15 cellular contexts compared by ENCODE assay signal in genomic region chr4:165580379-165580905, GRCh38.
A peak's percentile ranks its signal among the peaks of the same experiment; 100 is the strongest.
DNase-seq lines count a peak whose midpoint lies in the region; ATAC-seq, FAIRE-seq and TF ChIP-seq lines count a peak whose summit lies in the region.
"Had no signal": no experiment of that assay in that cellular context is flagged by ENCODE, and none has a peak within 500 bp of the region (broad histone marks: within the 10 kb centered on the region; RNA-seq: fewer than 3 reads in every experiment).

No MANE protein-coding gene starts in this region.

- H3K4me3 ChIP-seq in CD8-positive, alpha-beta T cell (ENCODE audit: low read depth, low read length), result no peak overlapping the region
- H3K4me3 ChIP-seq: BLaER1 treated with 17β-estradiol and CSF1 and Interleukin-3, amounts not matched to agents 10 nM and 100 nM; lung; tibial artery had no signal

- no peak for FAIRE-seq in urothelium cell line (lab: Jason Lieb, UNC)
- FAIRE-seq: GM18507 had no signal

- no peak for DNase-seq in activated T-cell treated with anti-CD3 and anti-CD28 coated beads, Interleukin-2, amount 50 U/mL, for 72 hours
- no peak for DNase-seq in activated T-cell treated with anti-CD3 and anti-CD28 coated beads, Interleukin-2, amount 50 U/mL, for 48 hours
- DNase-seq in activated naive CD8-positive, alpha-beta T cell treated with anti-CD3 and anti-CD28 coated beads, Interleukin-2, amount 50 U/mL, for 24 hours, result no peak
- DNase-seq in left cardiac atrium (peak; percentile 26), urothelium cell line (ENCODE audit: low spot score) (peak; percentile 70)
- DNase-seq in CD8-positive, alpha-beta T cell, result no peak
- DNase-seq: activated CD8-positive, alpha-beta T cell treated with anti-CD3 and anti-CD28 coated beads for 36 hours had no signal

- TF ChIP-seq CTCF in CD8-positive, alpha-beta T cell (IDR thresholded peaks at IDR 0.05), result no peak

- no peaks in the 10 kb centered on the region for H3K9me3 ChIP-seq in CD8-positive, alpha-beta T cell (ENCODE audit: low read length)
- H3K9me3 ChIP-seq: BLaER1 treated with 17β-estradiol and CSF1 and Interleukin-3, amounts not matched to agents 10 nM and 100 nM; tibial artery had no signal

- peaks cover 0 to 3% of the 10 kb centered on the region in 2 donors for H3K9me3 Mint-ChIP-seq in activated T-cell treated with anti-CD3 and anti-CD28 coated beads, Interleukin-2, amount 50 U/mL, for 72 hours
- H3K9me3 Mint-ChIP-seq in activated naive CD8-positive, alpha-beta T cell treated with anti-CD3 and anti-CD28 coated beads, Interleukin-2, amount 50 U/mL, for 24 hours, result no peaks in the 10 kb centered on the region
- H3K9me3 Mint-ChIP-seq in CD8-positive, alpha-beta T cell, result no peaks in the 10 kb centered on the region
- H3K9me3 Mint-ChIP-seq: activated CD8-positive, alpha-beta T cell treated with anti-CD3 and anti-CD28 coated beads for 36 hours had no signal

- H3K36me3 Mint-ChIP-seq in activated T-cell treated with anti-CD3 and anti-CD28 coated beads, Interleukin-2, amount 50 U/mL, for 72 hours (ENCODE audit: insufficient read depth in 2 of 2), result no peaks in the 10 kb centered on the region
- no peaks in the 10 kb centered on the region for H3K36me3 Mint-ChIP-seq in activated naive CD8-positive, alpha-beta T cell treated with anti-CD3 and anti-CD28 coated beads, Interleukin-2, amount 50 U/mL, for 24 hours (ENCODE audit: low read depth)
- no peaks in the 10 kb centered on the region for H3K36me3 Mint-ChIP-seq in CD8-positive, alpha-beta T cell
- H3K36me3 Mint-ChIP-seq: IgD-negative memory B cell had no signal

- H3K4me3 Mint-ChIP-seq in activated T-cell treated with anti-CD3 and anti-CD28 coated beads, Interleukin-2, amount 50 U/mL, for 72 hours, result no peak overlapping the region
- no peak overlapping the region for H3K4me3 Mint-ChIP-seq in activated naive CD8-positive, alpha-beta T cell treated with anti-CD3 and anti-CD28 coated beads, Interleukin-2, amount 50 U/mL, for 24 hours
- H3K4me3 Mint-ChIP-seq in CD8-positive, alpha-beta T cell, result no peak overlapping the region
- H3K4me3 Mint-ChIP-seq: activated CD8-positive, alpha-beta T cell treated with anti-CD3 and anti-CD28 coated beads for 36 hours; dendritic cell treated with granulocyte-macrophage colony-stimulating factor and Interleukin-4, amounts not matched to agents 40 ng/mL and 50 ng/mL, for 4 days; IgD-negative memory B cell had no signal

- H3K27me3 Mint-ChIP-seq in activated T-cell treated with anti-CD3 and anti-CD28 coated beads, Interleukin-2, amount 50 U/mL, for 72 hours (ENCODE audit: low read depth), result no peaks in the 10 kb centered on the region
- no peaks in the 10 kb centered on the region for H3K27me3 Mint-ChIP-seq in activated naive CD8-positive, alpha-beta T cell treated with anti-CD3 and anti-CD28 coated beads, Interleukin-2, amount 50 U/mL, for 24 hours
- peaks cover 3% of the 10 kb centered on the region for H3K27me3 Mint-ChIP-seq in CD8-positive, alpha-beta T cell (ENCODE audit: low read depth)
- H3K27me3 Mint-ChIP-seq: activated CD8-positive, alpha-beta T cell treated with anti-CD3 and anti-CD28 coated beads for 36 hours; dendritic cell treated with granulocyte-macrophage colony-stimulating factor and Interleukin-4, amounts not matched to agents 40 ng/mL and 50 ng/mL, for 4 days; IgD-negative memory B cell had no signal

- H3K4me1 Mint-ChIP-seq in activated T-cell treated with anti-CD3 and anti-CD28 coated beads, Interleukin-2, amount 50 U/mL, for 72 hours (ENCODE audit: low read depth), result no peaks in the 10 kb centered on the region
- H3K4me1 Mint-ChIP-seq in activated naive CD8-positive, alpha-beta T cell treated with anti-CD3 and anti-CD28 coated beads, Interleukin-2, amount 50 U/mL, for 24 hours, result peaks cover 2% of the 10 kb centered on the region
- H3K4me1 Mint-ChIP-seq in CD8-positive, alpha-beta T cell (ENCODE audit: low read depth), result no peaks in the 10 kb centered on the region
- H3K4me1 Mint-ChIP-seq: IgD-negative memory B cell had no signal

- no peaks in the 10 kb centered on the region for H3K4me1 ChIP-seq in CD8-positive, alpha-beta T cell (ENCODE audit: insufficient read depth, low read length)
- H3K4me1 ChIP-seq: BLaER1 treated with 17β-estradiol and CSF1 and Interleukin-3, amounts not matched to agents 10 nM and 100 nM had no signal

- no peaks in the 10 kb centered on the region for H3K36me3 ChIP-seq in CD8-positive, alpha-beta T cell (ENCODE audit: insufficient read depth, low read length)
- H3K36me3 ChIP-seq: BLaER1 treated with 17β-estradiol and CSF1 and Interleukin-3, amounts not matched to agents 10 nM and 100 nM; tibial artery had no signal

- no peaks in the 10 kb centered on the region for H3K27me3 ChIP-seq in CD8-positive, alpha-beta T cell (ENCODE audit: insufficient read depth, low read length)
- H3K27me3 ChIP-seq: BLaER1 treated with 17β-estradiol and CSF1 and Interleukin-3, amounts not matched to agents 10 nM and 100 nM; tibial artery had no signal

- H3K27ac ChIP-seq in CD8-positive, alpha-beta T cell (ENCODE audit: low read depth, low read length), result no peak overlapping the region
- H3K27ac ChIP-seq: BLaER1 treated with 17β-estradiol and CSF1 and Interleukin-3, amounts not matched to agents 10 nM and 100 nM; tibial artery had no signal

- POLR2A ChIA-PET in CD8-positive, alpha-beta T cell (lab: Charles Lee), result no interaction called here

- intact Hi-C loops in left cardiac atrium (cut with DNase I), result loop anchor here in 1 of 2 donors (5.0 kb wide), 1 partner anchor 207 kb away; no protein-coding TSS in a partner anchor
- intact Hi-C loops in CD8-positive, alpha-beta T cell (cut with DNase I, micrococcal nuclease), result no loop called here

- CTCF ChIA-PET in CD8-positive, alpha-beta T cell (lab: Charles Lee), result no interaction called here

- no peak overlapping the region for H3K27ac Mint-ChIP-seq in activated T-cell treated with anti-CD3 and anti-CD28 coated beads, Interleukin-2, amount 50 U/mL, for 72 hours
- H3K27ac Mint-ChIP-seq in activated naive CD8-positive, alpha-beta T cell treated with anti-CD3 and anti-CD28 coated beads, Interleukin-2, amount 50 U/mL, for 24 hours, result no peak overlapping the region
- no peak overlapping the region for H3K27ac Mint-ChIP-seq in CD8-positive, alpha-beta T cell
- H3K27ac Mint-ChIP-seq: activated CD8-positive, alpha-beta T cell treated with anti-CD3 and anti-CD28 coated beads for 36 hours; dendritic cell treated with granulocyte-macrophage colony-stimulating factor and Interleukin-4, amounts not matched to agents 40 ng/mL and 50 ng/mL, for 4 days; IgD-negative memory B cell had no signal

- ATAC-seq in activated T-cell treated with anti-CD3 and anti-CD28 coated beads, Interleukin-2, amount 50 U/mL, for 72 hours (replicated peaks in 1 of 2), result peak; percentile 32 to 73
- ATAC-seq in activated naive CD8-positive, alpha-beta T cell treated with anti-CD3 and anti-CD28 coated beads, Interleukin-2, amount 50 U/mL, for 24 hours, result peak; percentile 73
- ATAC-seq in left cardiac atrium (peak; percentile 81 to 95), HG03460 (IDR thresholded peaks at IDR 0.05; ENCODE audit: unreplicated experiment) (no peak), HG03196 (IDR thresholded peaks at IDR 0.05; ENCODE audit: unreplicated experiment) (no peak)
- no peak for ATAC-seq in CD8-positive, alpha-beta T cell
- ATAC-seq: activated CD8-positive, alpha-beta T cell treated with anti-CD3 and anti-CD28 coated beads for 36 hours had no signal

Comparison
In these comparisons a context has a peak if more than half of its experiments do, and no peak if none do; other contexts are left out.
1. ATAC-seq: peak in activated T-cell treated with anti-CD3 and anti-CD28 coated beads, Interleukin-2, amount 50 U/mL, for 72 hours (2 of 2), activated naive CD8-positive, alpha-beta T cell treated with anti-CD3 and anti-CD28 coated beads, Interleukin-2, amount 50 U/mL, for 24 hours (single experiment) and left cardiac atrium (2 of 2); none in HG03460 (single experiment), HG03196 (single experiment) and CD8-positive, alpha-beta T cell (single experiment).
2. DNase-seq: peak in left cardiac atrium (single experiment) and urothelium cell line (single experiment); none in activated T-cell treated with anti-CD3 and anti-CD28 coated beads, Interleukin-2, amount 50 U/mL, for 72 hours (0 of 2), activated T-cell treated with anti-CD3 and anti-CD28 coated beads, Interleukin-2, amount 50 U/mL, for 48 hours (0 of 2), activated naive CD8-positive, alpha-beta T cell treated with anti-CD3 and anti-CD28 coated beads, Interleukin-2, amount 50 U/mL, for 24 hours (single experiment) and CD8-positive, alpha-beta T cell (0 of 7).